In the genomic region with DNA sequence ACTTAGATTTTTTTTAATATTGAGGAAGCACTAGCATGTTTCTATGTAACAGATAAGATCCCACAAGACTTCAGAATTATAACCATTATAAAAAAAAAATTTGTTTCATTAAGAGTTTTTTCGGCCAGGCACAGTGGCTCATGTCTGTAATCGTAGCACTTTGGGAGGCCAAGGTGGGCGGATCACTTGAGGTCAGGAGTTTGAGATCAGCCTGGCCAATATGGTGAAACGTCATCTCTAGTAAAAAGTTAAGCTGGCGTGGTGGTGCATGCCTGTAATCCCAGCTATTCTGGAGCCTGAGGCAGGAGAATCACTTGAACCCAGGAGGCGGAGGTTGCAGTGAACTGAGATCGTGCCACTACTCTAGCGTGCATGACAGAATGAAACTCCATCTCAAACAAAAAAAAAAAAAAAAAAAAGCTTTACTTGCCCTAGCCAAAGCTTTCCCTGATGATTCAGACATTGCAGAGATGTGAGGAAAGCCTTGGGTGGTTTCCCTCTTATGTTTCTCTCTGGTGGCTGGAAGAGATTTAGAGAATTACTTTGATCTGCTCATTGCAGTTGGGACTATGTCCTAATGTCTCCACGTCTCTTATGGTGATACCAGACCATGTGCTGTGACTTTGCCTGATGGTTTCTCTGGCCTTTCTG, we compare ENCODE assay signal across 1 cellular context.
TF ChIP-seq lines count a peak whose summit lies in the region.

No MANE protein-coding gene starts in this region.

TF ChIP-seq in HepG2, 621 proteins besides CTCF, POLR2A, EP300 and RAD21 (continued from another document):
- TF ChIP-seq SNAPC4 (CRISPR knock-in tag; IDR thresholded peaks at IDR 0.05) (no peak), CEBPG (CRISPR knock-in tag; IDR thresholded peaks at IDR 0.05) (no peak), TAF15 (IDR thresholded peaks at IDR 0.05; ENCODE audit: low read depth, low read length, poor library complexity, severe bottlenecking) (no peak), ZFP1 (CRISPR knock-in tag; IDR thresholded peaks at IDR 0.05) (no peak), ZBTB10 (CRISPR knock-in tag; IDR thresholded peaks at IDR 0.05; ENCODE audit: borderline replicate concordance) (no peak), GFI1 (CRISPR knock-in tag; IDR thresholded peaks at IDR 0.05; ENCODE audit: borderline replicate concordance) (no peak), SP140L (CRISPR knock-in tag; IDR thresholded peaks at IDR 0.05; ENCODE audit: borderline replicate concordance) (no peak), REPIN1 (CRISPR knock-in tag; IDR thresholded peaks at IDR 0.05; ENCODE audit: borderline replicate concordance, low read depth) (no peak), ATF7 (IDR thresholded peaks at IDR 0.05) (no peak), ATF7 (CRISPR knock-in tag; IDR thresholded peaks at IDR 0.05) (no peak), LCORL (IDR thresholded peaks at IDR 0.05) (no peak), LCORL (CRISPR knock-in tag; IDR thresholded peaks at IDR 0.05) (no peak)
